ENCODE assay signal across 21 cellular contexts in genomic region chr5:4375640-4376039, GRCh38.
DNase-seq lines count a peak whose midpoint lies in the region; ATAC-seq, FAIRE-seq and TF ChIP-seq lines count a peak whose summit lies in the region.
"Had no signal": no experiment of that assay in that cellular context is flagged by ENCODE, and none has a peak within 500 bp of the region (broad histone marks: within the 10 kb centered on the region; RNA-seq: fewer than 3 reads in every experiment).

No MANE protein-coding gene starts in this region.

- no peak for TF ChIP-seq POLR2A in GM12891 (IDR thresholded peaks at IDR 0.05; ENCODE audit: low read depth, low read length)

- peak overlapping the region in 1 of 2 donors; percentile 59 for H3K4me3 Mint-ChIP-seq in stimulated activated naive B cell treated with anti-CD40 and anti-IgM and Interleukin-4, amounts not matched to agents 10 μg/mL and 1 μg/mL and 100 μg/mL, for 72 hours
- H3K4me3 Mint-ChIP-seq: IgD-negative memory B cell, T-cell had no signal

- no peaks in the 10 kb centered on the region for H3K36me3 ChIP-seq in DND-41 (ENCODE audit: insufficient read depth, low read length)
- no peaks in the 10 kb centered on the region for H3K36me3 ChIP-seq in MM.1S (replicated peaks; ENCODE audit: insufficient read depth, low read length)

- H3K9me3 Mint-ChIP-seq in stimulated activated naive B cell treated with anti-CD40 and anti-IgM and Interleukin-4, amounts not matched to agents 10 μg/mL and 1 μg/mL and 100 μg/mL, for 72 hours: peaks cover 4 to 5% of the 10 kb centered on the region in 2 donors

- peak; percentile 92 for DNase-seq in DND-41
- peak; percentile 11 for DNase-seq in MM.1S
- peak; percentile 12 for DNase-seq in UCSD-AML1 (lab: John Stamatoyannopoulos, UW; ENCODE audit: unreplicated experiment)
- DNase-seq in stimulated activated naive B cell treated with anti-CD40 and anti-IgM and Interleukin-4, amounts not matched to agents 10 μg/mL and 1 μg/mL and 100 μg/mL, for 72 hours: no peak
- no peak for DNase-seq in NCI-H748 treated with DMSO at 0.1 percent for 48 hours (lab: John Stamatoyannopoulos, UW)
- no peak for DNase-seq in superior temporal gyrus (ENCODE audit: extremely low spot score)
- no peak for DNase-seq in GM12891 (ENCODE audit: insufficient read length, low spot score)
- DNase-seq: DMS79 treated with DMSO at 0.1 percent for 48 hours, NCI-H1694, NCI-H2081, NCI-H2171 treated with DMSO at 0.1 percent for 48 hours, NCI-H524 treated with DMSO at 0.1 percent for 48 hours, PC-3, RPMI8226, SHP77 treated with DMSO at 0.1 percent for 48 hours, T-cell had no signal

- H4K20me1 ChIP-seq in DND-41 (ENCODE audit: insufficient read depth, low read length) (no peaks in the 10 kb centered on the region), MM.1S (ENCODE audit: insufficient read depth, low read length) (no peaks in the 10 kb centered on the region)

- H3K79me2 ChIP-seq in DND-41 (ENCODE audit: insufficient read depth, low read length) (no peaks in the 10 kb centered on the region), MM.1S (ENCODE audit: low read length) (no peaks in the 10 kb centered on the region)

- peak overlapping the region; percentile 60 for H3K27ac Mint-ChIP-seq in stimulated activated naive B cell treated with anti-CD40 and anti-IgM and Interleukin-4, amounts not matched to agents 10 μg/mL and 1 μg/mL and 100 μg/mL, for 72 hours
- H3K27ac Mint-ChIP-seq: IgD-negative memory B cell, T-cell had no signal

- TF ChIP-seq CTCF in DND-41 (IDR thresholded peaks at IDR 0.05; ENCODE audit: borderline replicate concordance, extremely low read depth, low read length, poor library complexity, severe bottlenecking) (peak; percentile 75), MM.1S (IDR thresholded peaks at IDR 0.05; ENCODE audit: low read length) (no peak)

- no peak for FAIRE-seq in GM12891 (lab: Jason Lieb, UNC)
- FAIRE-seq: A204.1, GM18507 had no signal

- no peaks in the 10 kb centered on the region for H3K27me3 Mint-ChIP-seq in stimulated activated naive B cell treated with anti-CD40 and anti-IgM and Interleukin-4, amounts not matched to agents 10 μg/mL and 1 μg/mL and 100 μg/mL, for 72 hours
- H3K27me3 Mint-ChIP-seq: IgD-negative memory B cell, T-cell had no signal

- H3K4me1 ChIP-seq in DND-41 (ENCODE audit: insufficient read depth, low read length) (peaks cover 62% of the 10 kb centered on the region), MM.1S (ENCODE audit: low read length) (no peaks in the 10 kb centered on the region)

- H3K4me1 Mint-ChIP-seq in stimulated activated naive B cell treated with anti-CD40 and anti-IgM and Interleukin-4, amounts not matched to agents 10 μg/mL and 1 μg/mL and 100 μg/mL, for 72 hours: peaks cover 6 to 8% of the 10 kb centered on the region in 2 donors
- H3K4me1 Mint-ChIP-seq: IgD-negative memory B cell, T-cell had no signal

- H3K27me3 ChIP-seq in DND-41 (ENCODE audit: insufficient read depth, low read length, poor library complexity) (no peaks in the 10 kb centered on the region), MM.1S (replicated peaks; ENCODE audit: insufficient read depth, low read length) (no peaks in the 10 kb centered on the region)

- no peaks in the 10 kb centered on the region for H3K9me3 ChIP-seq in DND-41 (ENCODE audit: insufficient read depth, low read length, severe bottlenecking)
- H3K9me3 ChIP-seq in MM.1S (replicated peaks; ENCODE audit: insufficient read depth, low read length): no peaks in the 10 kb centered on the region

- H3F3A ChIP-seq in MM.1S (ENCODE audit: insufficient read depth, low read length): no peaks in the 10 kb centered on the region

- H3K9ac ChIP-seq in DND-41 (ENCODE audit: low read depth, low read length): peak overlapping the region; percentile 49
- no peak overlapping the region for H3K9ac ChIP-seq in MM.1S (ENCODE audit: low read length)

- ATAC-seq in DND-41 (ENCODE audit: insufficient read depth, low read depth) (peak; percentile 96), GM18870 (IDR thresholded peaks at IDR 0.05; ENCODE audit: unreplicated experiment) (no peak)
- peak; percentile 62 to 82 for ATAC-seq in stimulated activated naive B cell treated with anti-CD40 and anti-IgM and Interleukin-4, amounts not matched to agents 10 μg/mL and 1 μg/mL and 100 μg/mL, for 72 hours (replicated peaks)
- ATAC-seq: PC-3, SK-N-SH treated with all-trans-retinoic acid at 6 μM for 48 hours, T-cell had no signal

- H3K4me3 ChIP-seq in DND-41 (ENCODE audit: low read depth in 1 of 2, low read length in 2 of 2): peak overlapping the region in 1 of 2 experiments; percentile 35; a peak in 2 of 4 replicates
- H3K4me3 ChIP-seq in MM.1S (ENCODE audit: low read length): no peak overlapping the region

- no peaks in the 10 kb centered on the region for H3K36me3 Mint-ChIP-seq in stimulated activated naive B cell treated with anti-CD40 and anti-IgM and Interleukin-4, amounts not matched to agents 10 μg/mL and 1 μg/mL and 100 μg/mL, for 72 hours
- H3K36me3 Mint-ChIP-seq: IgD-negative memory B cell, T-cell had no signal

- H3K27ac ChIP-seq in DND-41 (ENCODE audit: low read length) (peak overlapping the region; percentile 92), MM.1S (ENCODE audit: low read length) (no peak overlapping the region)

- H3K4me2 ChIP-seq in DND-41 (ENCODE audit: insufficient read depth, low read length) (peak overlapping the region; percentile 58), MM.1S (ENCODE audit: low read depth, low read length) (no peak overlapping the region)

- H3K9me2 ChIP-seq in MM.1S (replicated peaks; ENCODE audit: insufficient read depth, low read length): no peaks in the 10 kb centered on the region

- H2AFZ ChIP-seq in DND-41 (ENCODE audit: low read depth, low read length): peak overlapping the region; percentile 69
- H2AFZ ChIP-seq in MM.1S (ENCODE audit: low read length): no peak overlapping the region

TF ChIP-seq in GM12891, 5 proteins besides CTCF, POLR2A, EP300 and RAD21:
- TF ChIP-seq SPI1 (IDR thresholded peaks at IDR 0.05; ENCODE audit: low read depth, low read length) (no peak), POLR2AphosphoS5 (IDR thresholded peaks at IDR 0.05; ENCODE audit: low read depth, low read length) (no peak), PAX5 (IDR thresholded peaks at IDR 0.05; ENCODE audit: insufficient read depth, low read length, severe bottlenecking) (no peak), POU2F2 (IDR thresholded peaks at IDR 0.05; ENCODE audit: low read depth, low read length) (no peak), TAF1 (IDR thresholded peaks at IDR 0.05; ENCODE audit: low read depth, low read length) (no peak)

Comparison
In these comparisons a context has a peak if more than half of its experiments do, and no peak if none do; other contexts are left out.
1. DNase-seq: peak in DND-41 (single experiment), MM.1S (single experiment) and UCSD-AML1 (single experiment); none in stimulated activated naive B cell treated with anti-CD40 and anti-IgM and Interleukin-4, amounts not matched to agents 10 μg/mL and 1 μg/mL and 100 μg/mL, for 72 hours (single experiment), NCI-H748 treated with DMSO at 0.1 percent for 48 hours (single experiment), superior temporal gyrus (single experiment) and GM12891 (single experiment).